ENCODE assay signal across 33 cellular contexts in the genomic region with DNA sequence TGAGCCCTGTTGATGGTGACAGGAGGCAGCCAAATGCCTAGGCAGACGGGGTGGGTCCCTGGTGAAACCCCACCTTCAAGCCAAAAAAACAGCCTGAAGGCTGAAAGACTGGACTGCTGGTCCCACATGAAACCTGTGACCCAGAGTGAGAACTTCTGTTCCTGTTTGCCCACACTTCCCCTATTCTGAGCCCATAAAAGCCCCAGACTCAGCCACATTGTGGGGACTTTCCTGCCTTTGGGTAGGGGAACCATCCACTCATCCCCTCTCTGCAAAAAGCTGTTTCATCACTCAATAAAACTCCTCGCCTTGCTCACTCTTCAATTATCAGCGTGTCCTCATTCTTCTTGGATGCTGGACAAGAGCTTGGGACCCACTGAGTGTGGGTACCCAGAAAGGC. TPM values are rescaled to one million over a fixed set of nuclear protein-coding genes. Genes with fewer than 3 reads are reported as not detected.
DNase-seq lines count a peak whose midpoint lies in the region; ATAC-seq, FAIRE-seq and TF ChIP-seq lines count a peak whose summit lies in the region.
"Had no signal": no experiment of that assay in that cellular context is flagged by ENCODE, and none has a peak within 500 bp of the region (broad histone marks: within the 10 kb centered on the region; RNA-seq: fewer than 3 reads in every experiment).

No MANE protein-coding gene starts in this region.

- no peak overlapping the region for H3K4me2 ChIP-seq in astrocyte (ENCODE audit: low read length)
- H3K4me2 ChIP-seq: SK-N-SH had no signal

- peak; percentile 14 for DNase-seq in activated CD4-positive, alpha-beta T cell treated with anti-CD3 and anti-CD28 coated beads for 36 hours
- no peak for DNase-seq in activated CD4-positive, alpha-beta T cell treated with anti-CD3 and anti-CD28 coated beads, Interleukin-2, amount 50 U/mL, for 48 hours
- DNase-seq in astrocyte (ENCODE audit: low read depth): no peak
- DNase-seq in natural killer cell: no peak
- no peak for DNase-seq in BE2C
- no peak for DNase-seq in GM10248 (ENCODE audit: extremely low spot score)
- no peak for DNase-seq in RKO (ENCODE audit: low spot score)
- DNase-seq: activated CD4-positive, alpha-beta T cell treated with anti-CD3 and anti-CD28 coated beads for 4 hours; activated gamma-delta T cell; foreskin fibroblast; HCEC 1CT; left ventricle myocardium inferior; mesendoderm; NCI-H1092 treated with DMSO at 0.1 percent for 48 hours; NCI-H187 treated with DMSO at 0.1 percent for 48 hours; NCI-H2171 treated with DMSO at 0.1 percent for 48 hours; NCI-H510A; stimulated activated CD4-positive, alpha-beta T cell treated with anti-CD3 and anti-CD28 coated beads, Interleukin-12 subunit alpha, Interleukin-12 subunit beta, amount 100 ng/mL, for 4 hours; stimulated activated CD4-positive, alpha-beta T cell treated with anti-CD3 and anti-CD28 coated beads, Interleukin-2, amount 100 ng/mL, for 48 hours; thyroid gland; uterus had no signal

- no peaks in the 10 kb centered on the region for H3K79me2 ChIP-seq in astrocyte (ENCODE audit: insufficient read depth, low read length)

- CTCF ChIA-PET in activated CD4-positive, alpha-beta T cell treated with anti-CD3 and anti-CD28 coated beads for 36 hours (lab: Charles Lee): interaction anchor here (1.3 to 2.7 kb wide), 3 partner anchors 15 to 36 kb away, joined by 4 to 11 read pairs (median 5); no protein-coding TSS in a partner anchor
- CTCF ChIA-PET in HEK293 (lab: Yijun Ruan, JAX): interaction anchor here (2.3 kb wide), 1 partner anchor 28 kb away, joined by 15 read pairs; no protein-coding TSS in a partner anchor
- CTCF ChIA-PET in GM10248 (lab: Yijun Ruan, JAX): interaction anchor here (0.6 to 9.1 kb wide), 5 partner anchors 8 to 71 kb away, joined by 3 to 80 read pairs (median 3); no protein-coding TSS in a partner anchor

- H3K9me3 ChIP-seq in HEK293 (ENCODE audit: control insufficient read depth, insufficient read depth, low read depth, low read length) (no peaks in the 10 kb centered on the region), astrocyte (ENCODE audit: insufficient read depth, low read depth, low read length) (peaks cover 4% of the 10 kb centered on the region), BE2C (no peaks in the 10 kb centered on the region)
- H3K9me3 ChIP-seq: esophagus muscularis mucosa, neutrophil, SK-N-SH, thyroid gland, uterus had no signal

- H3K4me1 ChIP-seq in HEK293 (ENCODE audit: control insufficient read depth, insufficient read depth, low read length) (no peaks in the 10 kb centered on the region), astrocyte (ENCODE audit: insufficient read depth, low read length) (no peaks in the 10 kb centered on the region), BE2C (no peaks in the 10 kb centered on the region)
- H3K4me1 ChIP-seq: thyroid gland, uterus had no signal

- TF ChIP-seq CTCF in HEK293 (tag by site-specific recombination; IDR thresholded peaks at IDR 0.05): no peak
- TF ChIP-seq CTCF in astrocyte (IDR thresholded peaks at IDR 0.05; ENCODE audit: insufficient read depth, low read depth, low read length): no peak
- no peak for TF ChIP-seq CTCF in natural killer cell (IDR thresholded peaks at IDR 0.05)
- no peak for TF ChIP-seq CTCF in BE2C (IDR thresholded peaks at IDR 0.05; ENCODE audit: low read depth, low read length)
- TF ChIP-seq CTCF in GM10248 (IDR thresholded peaks at IDR 0.05; ENCODE audit: control extremely low read depth, extremely low read depth, low read depth, missing control alignments): no peak

- POLR2A ChIA-PET in activated CD4-positive, alpha-beta T cell treated with anti-CD3 and anti-CD28 coated beads for 36 hours (lab: Charles Lee): interaction anchor here (1.0 kb wide), 1 partner anchor 21 kb away, joined by 3 read pairs; no protein-coding TSS in a partner anchor
- POLR2A ChIA-PET in HEK293 (lab: Yijun Ruan, JAX) (no interaction called here), GM10248 (lab: Yijun Ruan, JAX) (no interaction called here)

- H3K27ac ChIP-seq in HEK293 (ENCODE audit: extremely low read depth, low read depth, low read length) (no peak overlapping the region), astrocyte (ENCODE audit: low read depth, low read length) (no peak overlapping the region)
- H3K27ac ChIP-seq: esophagus muscularis mucosa, left ventricle myocardium inferior, neutrophil, thyroid gland, uterus had no signal

- no peak overlapping the region for H3K9ac ChIP-seq in astrocyte (ENCODE audit: low read length)
- H3K9ac ChIP-seq: SK-N-SH had no signal

- no peak for FAIRE-seq in astrocyte (lab: Jason Lieb, UNC)
- FAIRE-seq: A204.1, keratinocyte had no signal

- H3K27me3 ChIP-seq in astrocyte (ENCODE audit: insufficient read depth, low read length): no peaks in the 10 kb centered on the region
- H3K27me3 ChIP-seq in BE2C: no peaks in the 10 kb centered on the region
- H3K27me3 ChIP-seq: esophagus muscularis mucosa, neutrophil, thyroid gland, uterus had no signal

- no peak overlapping the region for H3K27ac Mint-ChIP-seq in activated CD4-positive, alpha-beta T cell treated with anti-CD3 and anti-CD28 coated beads for 36 hours
- peak overlapping the region; percentile 58 for H3K27ac Mint-ChIP-seq in astrocyte (ENCODE audit: unreplicated experiment)
- H3K27ac Mint-ChIP-seq in natural killer cell: peak overlapping the region; percentile 21 to 94
- H3K27ac Mint-ChIP-seq: dendritic cell treated with granulocyte-macrophage colony-stimulating factor and Interleukin-4, amounts not matched to agents 40 ng/mL and 50 ng/mL, for 4 days; T-helper 1 cell treated with Interleukin-12 subunit alpha and Interleukin-12 subunit beta and Interleukin-4 antibody, amounts not matched to agents 30 μg/mL and 1 μg/mL, for 36 hours had no signal

- peaks cover 28% of the 10 kb centered on the region for H3K4me1 Mint-ChIP-seq in activated CD4-positive, alpha-beta T cell treated with anti-CD3 and anti-CD28 coated beads for 36 hours
- H3K4me1 Mint-ChIP-seq in astrocyte (ENCODE audit: low read depth, unreplicated experiment) (no peaks in the 10 kb centered on the region), natural killer cell (peaks cover 24 to 34% of the 10 kb centered on the region in 2 donors)

- peaks cover 37% of the 10 kb centered on the region for H3K36me3 Mint-ChIP-seq in activated CD4-positive, alpha-beta T cell treated with anti-CD3 and anti-CD28 coated beads for 36 hours (ENCODE audit: low read depth)
- H3K36me3 Mint-ChIP-seq in astrocyte (ENCODE audit: low read depth, unreplicated experiment) (peaks cover 5% of the 10 kb centered on the region), natural killer cell (no peaks in the 10 kb centered on the region)

- no peaks in the 10 kb centered on the region for H4K20me1 ChIP-seq in astrocyte (ENCODE audit: insufficient read depth, low read length)

- H3K4me3 Mint-ChIP-seq in activated CD4-positive, alpha-beta T cell treated with anti-CD3 and anti-CD28 coated beads for 36 hours: no peak overlapping the region
- H3K4me3 Mint-ChIP-seq in astrocyte (ENCODE audit: unreplicated experiment): no peak overlapping the region
- H3K4me3 Mint-ChIP-seq in natural killer cell: no peak overlapping the region
- H3K4me3 Mint-ChIP-seq: dendritic cell treated with granulocyte-macrophage colony-stimulating factor and Interleukin-4, amounts not matched to agents 40 ng/mL and 50 ng/mL, for 4 days; T-helper 1 cell treated with Interleukin-12 subunit alpha and Interleukin-12 subunit beta and Interleukin-4 antibody, amounts not matched to agents 30 μg/mL and 1 μg/mL, for 36 hours had no signal

- H3K27me3 Mint-ChIP-seq in activated CD4-positive, alpha-beta T cell treated with anti-CD3 and anti-CD28 coated beads for 36 hours: no peaks in the 10 kb centered on the region
- H3K27me3 Mint-ChIP-seq in astrocyte (ENCODE audit: low read depth, unreplicated experiment) (peaks cover 21% of the 10 kb centered on the region), natural killer cell (ENCODE audit: low read depth in 2 of 2) (no peaks in the 10 kb centered on the region)
- H3K27me3 Mint-ChIP-seq: dendritic cell treated with granulocyte-macrophage colony-stimulating factor and Interleukin-4, amounts not matched to agents 40 ng/mL and 50 ng/mL, for 4 days; IgD-negative memory B cell had no signal

- no peaks in the 10 kb centered on the region for H3K36me3 ChIP-seq in HEK293 (ENCODE audit: control insufficient read depth in 2 of 2, insufficient read depth in 1 of 2, low read length in 2 of 2)
- no peaks in the 10 kb centered on the region for H3K36me3 ChIP-seq in astrocyte (ENCODE audit: insufficient read depth, low read length)
- H3K36me3 ChIP-seq in BE2C: no peaks in the 10 kb centered on the region
- H3K36me3 ChIP-seq: uterus had no signal

- intact Hi-C loops in activated CD4-positive, alpha-beta T cell treated with anti-CD3 and anti-CD28 coated beads for 36 hours (cut with DNase I, micrococcal nuclease): no loop called here
- intact Hi-C loops in natural killer cell (cut with micrococcal nuclease): no loop called here

- ATAC-seq in activated CD4-positive, alpha-beta T cell treated with anti-CD3 and anti-CD28 coated beads for 36 hours: no peak
- no peak for ATAC-seq in natural killer cell
- ATAC-seq: sciatic nerve had no signal

- no peak overlapping the region for H2AFZ ChIP-seq in astrocyte (ENCODE audit: low read depth, low read length)

- H3K4me3 ChIP-seq in HEK293 (ENCODE audit: low read depth, low read length): no peak overlapping the region
- no peak overlapping the region for H3K4me3 ChIP-seq in astrocyte (ENCODE audit: insufficient read depth, low read depth, low read length)
- H3K4me3 ChIP-seq in BE2C (ENCODE audit: low read depth, low read length): no peak overlapping the region
- H3K4me3 ChIP-seq: esophagus muscularis mucosa, left ventricle myocardium inferior, thyroid gland, uterus had no signal

- H3K9me3 Mint-ChIP-seq in activated CD4-positive, alpha-beta T cell treated with anti-CD3 and anti-CD28 coated beads for 36 hours (ENCODE audit: low read depth): peaks cover 11% of the 10 kb centered on the region
- H3K9me3 Mint-ChIP-seq in astrocyte (ENCODE audit: unreplicated experiment): peaks cover 2% of the 10 kb centered on the region
- H3K9me3 Mint-ChIP-seq in natural killer cell: no peaks in the 10 kb centered on the region

TF ChIP-seq in HEK293, 187 proteins besides CTCF, POLR2A, EP300 and RAD21:
- no peak for TF ChIP-seq GLIS2 (tag by site-specific recombination; IDR thresholded peaks at IDR 0.05)
- 0 out of 2 replicates have a peak, but pooled peaks have one; percentile 15 for TF ChIP-seq ZNF10 (tag by site-specific recombination; IDR thresholded peaks at IDR 0.05)
- TF ChIP-seq SETDB1 (IDR thresholded peaks at IDR 0.05; ENCODE audit: insufficient read length, low read length): peak; percentile 63

RNA-seq across cellular contexts. Expression of a gene that starts 25.2 kb away (rescaled TPM):
- total RNA-seq in activated CD4-positive, alpha-beta T cell treated with anti-CD3 and anti-CD28 coated beads for 36 hours: 1 to 10 TPM; 1.1 to 1.6 TPM
- total RNA-seq in astrocyte: 0.11 TPM in 1 of 2 replicates, not detected in the other
- under 1 TPM in 1 of 3 donors, not detected in 2; 0.18 TPM for total RNA-seq in natural killer cell
- not detected for polyA plus RNA-seq in BE2C (2012; ENCODE audit: insufficient read depth, insufficient read length, low read depth)
- total RNA-seq: activated CD8-positive, alpha-beta memory T cell treated with anti-CD3 and anti-CD28 coated beads for 36 hours; esophagus muscularis mucosa; HT-29; left ventricle myocardium inferior; sciatic nerve; thyroid gland; uterus had no signal
- polyA plus RNA-seq: IgD-negative memory B cell, keratinocyte had no signal

RNA-seq across cellular contexts. Expression of a gene that starts 45.7 kb away (rescaled TPM):
- 10 to 100 TPM; 10.5 to 10.7 TPM for total RNA-seq in activated CD4-positive, alpha-beta T cell treated with anti-CD3 and anti-CD28 coated beads for 36 hours
- 58.3 and 74.8 TPM in 2 replicates for total RNA-seq in astrocyte
- 10 to 100 TPM; 10.7 to 18.4 (median 11.4) TPM for total RNA-seq in natural killer cell
- 8.0 TPM for polyA plus RNA-seq in BE2C (2012; ENCODE audit: insufficient read depth, insufficient read length, low read depth)
